In genomic region chrX:125505207-125505606, GRCh38 we compare ENCODE assay signal across 22 cellular contexts.
"Had no signal": no experiment of that assay in that cellular context is flagged by ENCODE, and none has a peak within 500 bp of the region (broad histone marks: within the 10 kb centered on the region; RNA-seq: fewer than 3 reads in every experiment).

No MANE protein-coding gene starts in this region.

- H3K4me3 ChIP-seq: gastrocnemius medialis, heart right ventricle, left lung, lower lobe of right lung, psoas muscle, right lobe of liver, thoracic aorta, transverse colon had no signal

- H3K4me1 ChIP-seq: gastrocnemius medialis, heart right ventricle, left lung, lower lobe of right lung, psoas muscle, right lobe of liver, transverse colon had no signal

- H3K27ac ChIP-seq: gastrocnemius medialis, heart right ventricle, left lung, lower lobe of right lung, neutrophil, psoas muscle, right lobe of liver, thoracic aorta, transverse colon had no signal

- H3K9me3 ChIP-seq: gastrocnemius medialis, lower lobe of right lung, neutrophil, psoas muscle, right lobe of liver, thoracic aorta, transverse colon had no signal

- H3K27me3 ChIP-seq: gastrocnemius medialis, heart right ventricle, left lung, neutrophil, right lobe of liver, transverse colon had no signal

- ATAC-seq: effector memory CD8-positive, alpha-beta T cell; gastrocnemius medialis; heart right ventricle; left lung; lower lobe of right lung; psoas muscle; right lobe of liver; stimulated activated naive B cell treated with anti-CD40 and anti-IgM and Interleukin-4, amounts not matched to agents 10 μg/mL and 1 μg/mL and 100 μg/mL, for 72 hours; stimulated activated naive CD8-positive, alpha-beta T cell treated with anti-CD3 and anti-CD28 coated beads, Interleukin-15, amount 100 ng/mL, for 72 hours had no signal

- H3K36me3 ChIP-seq: gastrocnemius medialis, heart right ventricle, left lung, lower lobe of right lung, neutrophil, right lobe of liver, thoracic aorta, transverse colon had no signal

- FAIRE-seq: colon had no signal

- DNase-seq: effector memory CD8-positive, alpha-beta T cell; erythroblast; gastrocnemius medialis; heart right ventricle; hypothalamus; islet precursor cell; left lung; lower lobe of right lung; mesenchymal stem cell; naive B cell; nephron progenitor cell; psoas muscle; retina; right lobe of liver; stimulated activated CD4-positive, alpha-beta T cell treated with anti-CD3 and anti-CD28 coated beads, Interleukin-2, amount 100 ng/mL, for 24 hours; stimulated activated CD4-positive, alpha-beta T cell treated with anti-CD3 and anti-CD28 coated beads, Interleukin-4, amount 100 ng/mL, for 4 hours; stimulated activated naive B cell treated with anti-CD40 and anti-IgM and Interleukin-4, amounts not matched to agents 10 μg/mL and 1 μg/mL and 100 μg/mL, for 72 hours; stimulated activated naive CD8-positive, alpha-beta T cell treated with anti-CD3 and anti-CD28 coated beads, Interleukin-15, amount 100 ng/mL, for 72 hours; transverse colon had no signal
